In the genomic region with DNA sequence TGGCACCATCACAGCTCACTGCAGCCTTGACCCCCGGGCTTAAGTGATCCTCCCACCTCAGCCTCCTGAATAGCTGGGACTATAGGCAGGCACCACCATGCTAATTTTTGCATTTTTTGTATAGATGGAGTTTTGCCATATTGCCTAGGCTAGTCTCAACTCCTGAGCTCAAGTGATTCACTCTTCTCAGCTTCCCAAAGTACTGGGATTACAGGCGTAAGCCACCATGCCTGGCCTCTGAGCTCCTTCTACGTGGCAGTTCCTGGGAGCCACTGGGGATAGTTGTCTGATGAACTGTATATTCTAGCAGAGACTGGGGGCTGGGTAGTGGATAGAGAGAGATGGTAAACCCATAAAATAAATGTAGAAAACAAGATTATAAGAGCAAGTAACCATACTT, we compare ENCODE assay signal across 16 cellular contexts. TPM values are rescaled to one million over a fixed set of nuclear protein-coding genes. Genes with fewer than 3 reads are reported as not detected.
"Had no signal": no experiment of that assay in that cellular context is flagged by ENCODE, and none has a peak within 500 bp of the region (broad histone marks: within the 10 kb centered on the region; RNA-seq: fewer than 3 reads in every experiment).

No MANE protein-coding gene starts in this region.

- H3K9me3 ChIP-seq: mucosa of descending colon, ovary, right atrium auricular region, right lobe of liver, vagina had no signal

- H3K4me1 ChIP-seq: right atrium auricular region, vagina had no signal

- H3K36me3 ChIP-seq: ovary, right atrium auricular region, right lobe of liver, vagina had no signal

- H3K4me3 ChIP-seq: mucosa of descending colon, ovary, right atrium auricular region, right lobe of liver, smooth muscle cell, vagina had no signal

- H3K27ac ChIP-seq: ovary, right atrium auricular region, right lobe of liver, vagina had no signal

- H3K27me3 ChIP-seq: ovary, right atrium auricular region, right lobe of liver, vagina had no signal

- DNase-seq: stimulated activated CD4-positive, alpha-beta T cell treated with anti-CD3 and anti-CD28 coated beads, Interleukin-2, amount 100 ng/mL, for 48 hours had no signal

RNA-seq across cellular contexts. Expression of a gene that starts 26.1 kb away (rescaled TPM):
- total RNA-seq: left cardiac atrium; mesenteric fat pad; myocyte; naive thymus-derived CD4-positive, alpha-beta T cell; natural killer cell treated with Interleukin-12 subunit alpha and Interleukin-12 subunit beta and Interleukin-15 and Interleukin-18, amount 100 ng/mL, for 72 hours; ovary; right atrium auricular region; skeletal muscle tissue; smooth muscle cell; temporal lobe; vagina had no signal
- polyA plus RNA-seq: keratinocyte; naive thymus-derived CD4-positive, alpha-beta T cell; neural cell; ovary; smooth muscle cell had no signal
